18 cellular contexts compared by ENCODE assay signal in the genomic region with DNA sequence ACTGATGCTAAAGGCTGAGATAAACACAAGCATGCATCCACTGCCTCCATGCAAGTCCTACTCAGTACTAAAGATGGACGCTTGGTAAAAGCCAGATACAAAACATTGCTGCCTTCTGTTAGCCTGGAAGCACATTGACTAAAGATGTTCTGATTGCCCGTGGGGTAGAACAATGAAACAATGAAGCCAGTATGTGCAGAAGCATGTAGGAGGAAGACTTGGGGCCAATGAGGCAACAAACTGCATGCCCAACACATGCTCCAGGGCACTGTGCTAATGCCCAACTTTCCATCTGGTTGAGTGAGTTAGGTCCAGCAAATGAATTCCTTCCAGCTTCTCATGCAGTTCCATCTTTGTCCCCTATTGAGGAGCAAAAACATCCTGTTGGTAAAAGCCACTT.
DNase-seq lines count a peak whose midpoint lies in the region; FAIRE-seq and TF ChIP-seq lines count a peak whose summit lies in the region.
"Had no signal": no experiment of that assay in that cellular context is flagged by ENCODE, and none has a peak within 500 bp of the region (broad histone marks: within the 10 kb centered on the region; RNA-seq: fewer than 3 reads in every experiment).

No MANE protein-coding gene starts in this region.

- H4K5ac ChIP-seq in H1 (ENCODE audit: insufficient read length, low read depth, low read length): no peak overlapping the region

- CTCF ChIA-PET in H1 (lab: Charles Lee; ENCODE audit: partially characterized antibody): interaction anchor here (0.8 to 1.3 kb wide), 2 partner anchors 10 to 13 kb away, joined by 3 read pairs; no protein-coding TSS in a partner anchor

- H3K27ac Mint-ChIP-seq in endodermal cell (no peak overlapping the region), type B pancreatic cell (no peak overlapping the region)
- H3K27ac Mint-ChIP-seq: B cell; CD4-positive, alpha-beta T cell; IgD-negative memory B cell had no signal

- peak; percentile 5 for DNase-seq in COLO829 (ENCODE audit: low spot score)
- DNase-seq in H1 (ENCODE audit: low read depth in 1 of 2, low spot score in 2 of 2): no peak
- peak; percentile 7 for DNase-seq in inferior parietal cortex (ENCODE audit: extremely low spot score)
- peak; percentile 43 for DNase-seq in superior temporal gyrus (ENCODE audit: extremely low spot score)
- DNase-seq in DMS 273 (lab: John Stamatoyannopoulos, UW; ENCODE audit: unreplicated experiment): no peak
- no peak for DNase-seq in endodermal cell
- no peak for DNase-seq in type B pancreatic cell (ENCODE audit: extremely low spot score, unreplicated experiment)
- DNase-seq: ACHN; CD4-positive, alpha-beta T cell; DND-41; GDM1; GOT3 had no signal

- no peak overlapping the region for H3K4me3 ChIP-seq in H1 (ENCODE audit: extremely low read depth in 1 of 4, insufficient read depth in 2 of 4, low read depth in 3 of 4, low read length in 4 of 4)
- H3K4me3 ChIP-seq in endodermal cell (ENCODE audit: low read length): no peak overlapping the region
- H3K4me3 ChIP-seq: HAP-1 had no signal

- H3K36me3 ChIP-seq in H1 (ENCODE audit: control insufficient read depth in 2 of 4, insufficient read depth in 4 of 4, low read length in 3 of 4) (no peaks in the 10 kb centered on the region), endodermal cell (ENCODE audit: control insufficient read depth, insufficient read depth, low read length) (no peaks in the 10 kb centered on the region)
- H3K36me3 ChIP-seq: HAP-1 had no signal

- no peak overlapping the region for H3K23ac ChIP-seq in H1 (ENCODE audit: insufficient read length)

- H2AK5ac ChIP-seq in H1 (ENCODE audit: low read depth, low read length): no peak overlapping the region

- no peak overlapping the region for H3K18ac ChIP-seq in H1 (ENCODE audit: extremely low read depth, low read length)

- no peak overlapping the region for H4K8ac ChIP-seq in H1 (ENCODE audit: extremely low read depth, insufficient read depth, low read length)

- H2BK20ac ChIP-seq in H1 (ENCODE audit: low read length): no peak overlapping the region

- no peaks in the 10 kb centered on the region for H3K4me1 Mint-ChIP-seq in endodermal cell
- H3K4me1 Mint-ChIP-seq in type B pancreatic cell (ENCODE audit: unreplicated experiment): no peaks in the 10 kb centered on the region

- FAIRE-seq in H1 (lab: Jason Lieb, UNC): no peak
- FAIRE-seq: D721Med, GM12892, GM19239 had no signal

- 88% methylated on average over 2 of the region's 2 CpGs; no CpG with 5 or more reads in 1 of the 2 experiments for WGBS in H1 (ENCODE audit: extremely low coverage in 1 of 2, insufficient coverage in 1 of 2, insufficient read length in 1 of 2, insufficient replicate concordance in 2 of 2, low coverage in 1 of 2, low lambda C conversion rate in 2 of 2, missing lambda C conversion rate in 1 of 2), 2 experiments
- 94 to 96% methylated on average over 2 of the region's 2 CpGs for WGBS in endodermal cell (ENCODE audit: insufficient coverage in 1 of 2, insufficient read length in 1 of 2), 2 experiments

- peak overlapping the region; percentile 54; the same call in 1 of the 2 replicates for H2AFZ ChIP-seq in H1 (ENCODE audit: low read length)

- H3K27me3 Mint-ChIP-seq in endodermal cell (ENCODE audit: insufficient read depth): peaks cover 3% of the 10 kb centered on the region
- H3K27me3 Mint-ChIP-seq in type B pancreatic cell: peaks cover 28% of the 10 kb centered on the region
- H3K27me3 Mint-ChIP-seq: IgD-negative memory B cell had no signal

- H3K14ac ChIP-seq in H1 (ENCODE audit: insufficient read length): no peak overlapping the region

- no peak overlapping the region for H2BK120ac ChIP-seq in H1 (replicated peaks; ENCODE audit: low read depth, low read length)

- H2BK5ac ChIP-seq in H1 (ENCODE audit: low read depth, low read length): no peak overlapping the region

- H3K9ac ChIP-seq in H1 (replicated peaks in 1 of 4; ENCODE audit: extremely low read depth in 1 of 4, low read depth in 3 of 4, low read length in 3 of 4) (no peak overlapping the region), endodermal cell (ENCODE audit: extremely low read depth, low read length, poor library complexity, severe bottlenecking) (no peak overlapping the region)

- no peak overlapping the region for H3K4me2 ChIP-seq in H1 (ENCODE audit: insufficient read depth in 1 of 2, low read depth in 2 of 2, low read length in 2 of 2)

- H3K79me1 ChIP-seq in H1 (ENCODE audit: low read depth, low read length): no peaks in the 10 kb centered on the region

- no peaks in the 10 kb centered on the region for H3K36me3 Mint-ChIP-seq in endodermal cell (ENCODE audit: low read depth)
- no peaks in the 10 kb centered on the region for H3K36me3 Mint-ChIP-seq in type B pancreatic cell
- H3K36me3 Mint-ChIP-seq: IgD-negative memory B cell had no signal

- TF ChIP-seq POLR2A in H1 (IDR thresholded peaks at IDR 0.05; ENCODE audit: control extremely low read depth in 1 of 2, low read depth in 2 of 2, low read length in 2 of 2): no peak

- TF ChIP-seq CTCF in H1 (IDR thresholded peaks at IDR 0.05; ENCODE audit: control extremely low read depth in 1 of 3, insufficient read depth in 1 of 3, low read depth in 1 of 3, low read length in 3 of 3): no peak
- TF ChIP-seq CTCF in endodermal cell (conservative IDR thresholded peaks at IDR 0.05): no peak
- no peak for TF ChIP-seq CTCF in type B pancreatic cell (conservative IDR thresholded peaks at IDR 0.05)

- H3K9me3 Mint-ChIP-seq in endodermal cell (no peaks in the 10 kb centered on the region), type B pancreatic cell (no peaks in the 10 kb centered on the region)
- H3K9me3 Mint-ChIP-seq: CD4-positive, alpha-beta T cell; IgD-negative memory B cell had no signal

- no peaks in the 10 kb centered on the region for H3K27me3 ChIP-seq in H1 (replicated peaks in 1 of 4; ENCODE audit: control insufficient read depth in 3 of 4, extremely low read depth in 1 of 4, insufficient read depth in 3 of 4, low read length in 3 of 4)
- H3K27me3 ChIP-seq in endodermal cell (ENCODE audit: control insufficient read depth, insufficient read depth, low read length, poor library complexity, severe bottlenecking): no peaks in the 10 kb centered on the region

- no peaks in the 10 kb centered on the region for H3K79me2 ChIP-seq in H1 (ENCODE audit: control insufficient read depth in 1 of 2, insufficient read depth in 2 of 2, low read length in 2 of 2)

- H4K20me1 ChIP-seq in H1 (replicated peaks in 1 of 2; ENCODE audit: control insufficient read depth in 1 of 2, insufficient read depth in 2 of 2, low read length in 2 of 2): no peaks in the 10 kb centered on the region

- TF ChIP-seq EP300 in H1 (IDR thresholded peaks at IDR 0.05; ENCODE audit: borderline replicate concordance in 1 of 2, low read depth in 2 of 2, low read length in 2 of 2): no peak

- H3K9me3 ChIP-seq in H1 (ENCODE audit: insufficient read depth in 2 of 2, low read depth in 1 of 2, low read length in 1 of 2): no peaks in the 10 kb centered on the region
- no peaks in the 10 kb centered on the region for H3K9me3 ChIP-seq in endodermal cell (ENCODE audit: control insufficient read depth, low read length)
- H3K9me3 ChIP-seq: HAP-1 had no signal

- H3K4me3 Mint-ChIP-seq in endodermal cell (no peak overlapping the region), type B pancreatic cell (no peak overlapping the region)
- H3K4me3 Mint-ChIP-seq: B cell; CD4-positive, alpha-beta T cell; IgD-negative memory B cell had no signal

- POLR2A ChIA-PET in H1 (lab: Charles Lee; ENCODE audit: partially characterized antibody): no interaction called here

- no peak overlapping the region for H2BK12ac ChIP-seq in H1 (ENCODE audit: low read depth, low read length)

- no peaks in the 10 kb centered on the region for H3K23me2 ChIP-seq in H1 (ENCODE audit: low read depth, low read length)

- H2BK15ac ChIP-seq in H1 (ENCODE audit: low read length): no peak overlapping the region

- no peak for TF ChIP-seq RAD21 in H1 (IDR thresholded peaks at IDR 0.05 in 1 of 2, conservative IDR thresholded peaks at IDR 0.05 in 1 of 2; ENCODE audit: low read depth in 2 of 2, low read length in 2 of 2)

- H3K56ac ChIP-seq in H1 (replicated peaks; ENCODE audit: insufficient read length, low read depth, low read length): no peak overlapping the region

- no peak overlapping the region for H3K27ac ChIP-seq in H1 (ENCODE audit: low read depth, low read length)
- no peak overlapping the region for H3K27ac ChIP-seq in endodermal cell (ENCODE audit: low read depth, low read length)

- H3K4me1 ChIP-seq in H1 (replicated peaks in 1 of 4; ENCODE audit: control insufficient read depth in 3 of 4, insufficient read depth in 4 of 4, low read length in 3 of 4) (no peaks in the 10 kb centered on the region), endodermal cell (ENCODE audit: control insufficient read depth, insufficient read depth, low read length) (no peaks in the 10 kb centered on the region)
- H3K4me1 ChIP-seq: HAP-1 had no signal

- H4K91ac ChIP-seq in H1 (replicated peaks; ENCODE audit: insufficient read length, low read length): no peak overlapping the region

- H3K4ac ChIP-seq in H1 (replicated peaks; ENCODE audit: insufficient read length, low read depth, low read length): no peak overlapping the region

TF ChIP-seq in H1, 55 proteins besides CTCF, POLR2A, EP300 and RAD21 (continues in another document):
- TF ChIP-seq NANOG (IDR thresholded peaks at IDR 0.05; ENCODE audit: insufficient read depth, low read depth, low read length, poor library complexity, severe bottlenecking) (no peak), HDAC6 (IDR thresholded peaks at IDR 0.05; ENCODE audit: low read depth, low read length) (no peak), SP2 (IDR thresholded peaks at IDR 0.05; ENCODE audit: low read length) (no peak), RBBP5 (IDR thresholded peaks at IDR 0.05; ENCODE audit: borderline replicate concordance, low read depth, low read length) (no peak), RFX5 (IDR thresholded peaks at IDR 0.05; ENCODE audit: borderline replicate concordance, low read depth, low read length) (no peak), HDAC2 (IDR thresholded peaks at IDR 0.05; ENCODE audit: borderline replicate concordance in 1 of 2, low read depth in 2 of 2, low read length in 2 of 2) (no peak), BCL11A (IDR thresholded peaks at IDR 0.05; ENCODE audit: low read depth in 2 of 2, low read length in 2 of 2) (no peak), MAFK (IDR thresholded peaks at IDR 0.05; ENCODE audit: low read depth, low read length) (no peak), CEBPB (IDR thresholded peaks at IDR 0.05; ENCODE audit: low read depth, low read length) (no peak)
- TF ChIP-seq, protein P1, sequence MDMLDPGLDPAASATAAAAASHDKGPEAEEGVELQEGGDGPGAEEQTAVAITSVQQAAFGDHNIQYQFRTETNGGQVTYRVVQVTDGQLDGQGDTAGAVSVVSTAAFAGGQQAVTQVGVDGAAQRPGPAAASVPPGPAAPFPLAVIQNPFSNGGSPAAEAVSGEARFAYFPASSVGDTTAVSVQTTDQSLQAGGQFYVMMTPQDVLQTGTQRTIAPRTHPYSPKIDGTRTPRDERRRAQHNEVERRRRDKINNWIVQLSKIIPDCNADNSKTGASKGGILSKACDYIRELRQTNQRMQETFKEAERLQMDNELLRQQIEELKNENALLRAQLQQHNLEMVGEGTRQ (IDR thresholded peaks at IDR 0.05; ENCODE audit: low read length): no peak

Comparison
In these comparisons a context has a peak if more than half of its experiments do, and no peak if none do; other contexts are left out.
1. DNase-seq: peak in COLO829 (single experiment), inferior parietal cortex (single experiment) and superior temporal gyrus (single experiment); none in H1 (0 of 2), DMS 273 (single experiment), endodermal cell (single experiment) and type B pancreatic cell (single experiment).